In the genomic region with DNA sequence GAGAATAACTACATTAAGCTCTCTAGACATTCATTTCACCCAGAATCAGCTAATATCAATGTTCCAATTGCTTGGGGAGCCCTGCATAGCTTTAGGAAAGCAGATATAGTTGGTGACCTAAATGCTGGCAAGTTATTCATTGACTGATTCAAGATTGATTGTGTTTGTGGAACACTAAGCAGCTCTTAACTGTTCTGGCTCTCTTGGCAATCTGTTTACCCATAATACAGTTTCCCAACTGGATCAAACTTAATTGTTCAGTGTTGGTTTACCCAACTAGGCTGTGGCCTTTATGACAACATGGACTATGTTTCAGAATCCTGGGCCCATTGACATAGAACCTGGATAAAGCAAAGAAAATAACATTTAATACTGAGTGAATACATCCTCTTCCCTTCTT, we compare ENCODE assay signal across 19 cellular contexts.
DNase-seq lines count a peak whose midpoint lies in the region; ATAC-seq and TF ChIP-seq lines count a peak whose summit lies in the region.
"Had no signal": no experiment of that assay in that cellular context is flagged by ENCODE, and none has a peak within 500 bp of the region (broad histone marks: within the 10 kb centered on the region; RNA-seq: fewer than 3 reads in every experiment).

No MANE protein-coding gene starts in this region.

- peaks cover 65% of the 10 kb centered on the region for H3K36me3 Mint-ChIP-seq in CD4-positive, CD25-positive, alpha-beta regulatory T cell
- H3K36me3 Mint-ChIP-seq in CD8-positive, alpha-beta memory T cell: peaks cover 6 to 85% (median 37%) of the 10 kb centered on the region in 3 donors
- H3K36me3 Mint-ChIP-seq in memory B cell: peaks cover 28% of the 10 kb centered on the region

- H3K36me3 ChIP-seq in CD4-positive, CD25-positive, alpha-beta regulatory T cell (ENCODE audit: control insufficient read depth, insufficient read depth, low read length): peaks cover 85% of the 10 kb centered on the region
- peaks cover 78% of the 10 kb centered on the region for H3K36me3 ChIP-seq in CD8-positive, alpha-beta memory T cell (ENCODE audit: insufficient read depth, low read length)

- POLR2A ChIA-PET in CD8-positive, alpha-beta memory T cell (lab: Charles Lee): interaction anchor here (0.6 kb wide), 1 partner anchor 27 kb away, joined by 3 read pairs; no protein-coding TSS in a partner anchor

- H3K4me1 ChIP-seq in CD4-positive, CD25-positive, alpha-beta regulatory T cell (ENCODE audit: control insufficient read depth, insufficient read depth, low read length, poor library complexity, severe bottlenecking): no peaks in the 10 kb centered on the region
- no peaks in the 10 kb centered on the region for H3K4me1 ChIP-seq in CD8-positive, alpha-beta memory T cell (ENCODE audit: insufficient read depth, low read length)
- H3K4me1 ChIP-seq: BE2C, HAP-1, SJCRH30 had no signal

- no peaks in the 10 kb centered on the region for H3K9me3 ChIP-seq in CD4-positive, CD25-positive, alpha-beta regulatory T cell (ENCODE audit: control insufficient read depth in 2 of 2, low read length in 2 of 2)
- no peaks in the 10 kb centered on the region for H3K9me3 ChIP-seq in CD8-positive, alpha-beta memory T cell (ENCODE audit: low read length)
- H3K9me3 ChIP-seq: BE2C, HAP-1, SJCRH30 had no signal

- H3K4me3 ChIP-seq in CD4-positive, CD25-positive, alpha-beta regulatory T cell (ENCODE audit: low read depth, low read length): no peak overlapping the region
- no peak overlapping the region for H3K4me3 ChIP-seq in CD8-positive, alpha-beta memory T cell (ENCODE audit: low read length)
- H3K4me3 ChIP-seq in dorsolateral prefrontal cortex: no peak overlapping the region
- H3K4me3 ChIP-seq: HAP-1, SJCRH30 had no signal

- H3K4me1 Mint-ChIP-seq in CD4-positive, CD25-positive, alpha-beta regulatory T cell: peaks cover 0 to 7% (median 3%) of the 10 kb centered on the region in 4 donors
- peaks cover 0 to 2% (median 0%) of the 10 kb centered on the region in 3 donors for H3K4me1 Mint-ChIP-seq in CD8-positive, alpha-beta memory T cell
- no peaks in the 10 kb centered on the region for H3K4me1 Mint-ChIP-seq in memory B cell

- H3K4me3 Mint-ChIP-seq in CD4-positive, CD25-positive, alpha-beta regulatory T cell: no peak overlapping the region
- H3K4me3 Mint-ChIP-seq in CD8-positive, alpha-beta memory T cell: no peak overlapping the region
- no peak overlapping the region for H3K4me3 Mint-ChIP-seq in memory B cell

- H3K27ac Mint-ChIP-seq in CD4-positive, CD25-positive, alpha-beta regulatory T cell: peak overlapping the region; percentile 5 to 40 (median 33)
- H3K27ac Mint-ChIP-seq in CD8-positive, alpha-beta memory T cell: peak overlapping the region in 5 of 8 donors; percentile 45 to 81 (median 76)
- H3K27ac Mint-ChIP-seq in memory B cell: peak overlapping the region; percentile 53

- intact Hi-C loops in dorsolateral prefrontal cortex (cut with DNase I) (no loop called here), cardiac septum (cut with DNase I) (no loop called here)

- CTCF ChIA-PET in CD8-positive, alpha-beta memory T cell (lab: Charles Lee): no interaction called here

- H3K27me3 ChIP-seq in CD4-positive, CD25-positive, alpha-beta regulatory T cell (ENCODE audit: control insufficient read depth, insufficient read depth, low read length): no peaks in the 10 kb centered on the region
- H3K27me3 ChIP-seq in CD8-positive, alpha-beta memory T cell (ENCODE audit: insufficient read depth, low read length, poor library complexity, severe bottlenecking): no peaks in the 10 kb centered on the region
- no peaks in the 10 kb centered on the region for H3K27me3 ChIP-seq in dorsolateral prefrontal cortex
- H3K27me3 ChIP-seq: BE2C, SJCRH30 had no signal

- no peaks in the 10 kb centered on the region for H3K27me3 Mint-ChIP-seq in CD4-positive, CD25-positive, alpha-beta regulatory T cell
- H3K27me3 Mint-ChIP-seq in CD8-positive, alpha-beta memory T cell: no peaks in the 10 kb centered on the region
- no peaks in the 10 kb centered on the region for H3K27me3 Mint-ChIP-seq in memory B cell

- no peak for TF ChIP-seq CTCF in dorsolateral prefrontal cortex (IDR thresholded peaks at IDR 0.05 in 54 of 56, conservative IDR thresholded peaks at IDR 0.05 in 2 of 56; ENCODE audit: low read depth in 1 of 56, partially characterized antibody in 56 of 56)

- DNase-seq in CD4-positive, CD25-positive, alpha-beta regulatory T cell: no peak
- DNase-seq in CD8-positive, alpha-beta memory T cell: no peak
- DNase-seq in dorsolateral prefrontal cortex: no peak
- DNase-seq in memory B cell (ENCODE audit: low spot score in 2 of 2): no peak
- no peak for DNase-seq in NCI-H2107 (lab: John Stamatoyannopoulos, UW)
- DNase-seq in NCI-H226: no peak
- no peak for DNase-seq in cardiac septum (ENCODE audit: low spot score)
- no peak for DNase-seq in H4 (ENCODE audit: low spot score)
- DNase-seq: BE2C; DMS153; MV-4-11; NCI-H1436; NCI-H2081; NCI-H526; NK-92 treated with Interleukin-12 subunit alpha and Interleukin-12 subunit beta, amount 100 ng/mL, for 24 hours; OCI-M1; SJCRH30 had no signal

- H3K27ac ChIP-seq in CD4-positive, CD25-positive, alpha-beta regulatory T cell (ENCODE audit: insufficient read depth, low read length, poor library complexity, severe bottlenecking): no peak overlapping the region
- H3K27ac ChIP-seq in CD8-positive, alpha-beta memory T cell (ENCODE audit: low read depth, low read length): no peak overlapping the region
- H3K27ac ChIP-seq in dorsolateral prefrontal cortex: peak overlapping the region in 37 of 59 donors; percentile 1 to 71 (median 37)
- H3K27ac ChIP-seq: RWPE1, SJCRH30 had no signal

- no peak for ATAC-seq in CD4-positive, CD25-positive, alpha-beta regulatory T cell (ENCODE audit: low read depth in 2 of 2)
- no peak for ATAC-seq in memory B cell (ENCODE audit: low read depth)

- no peaks in the 10 kb centered on the region for H3K9me3 Mint-ChIP-seq in CD4-positive, CD25-positive, alpha-beta regulatory T cell
- H3K9me3 Mint-ChIP-seq in CD8-positive, alpha-beta memory T cell: no peaks in the 10 kb centered on the region
- H3K9me3 Mint-ChIP-seq in memory B cell: no peaks in the 10 kb centered on the region

Comparison
In these comparisons a context has a peak if more than half of its experiments do, and no peak if none do; other contexts are left out.
1. H3K27ac ChIP-seq: peak in dorsolateral prefrontal cortex (37 of 59); none in CD4-positive, CD25-positive, alpha-beta regulatory T cell (single experiment) and CD8-positive, alpha-beta memory T cell (single experiment).
2. Peak in every context shown above with its lines, with median percentiles within 50 percentile points of each other: H3K27ac Mint-ChIP-seq.